1 cellular context compared by ENCODE assay signal in genomic region chr4:133149364-133149695, GRCh38.
TF ChIP-seq lines count a peak whose summit lies in the region.

No MANE protein-coding gene starts in this region.

TF ChIP-seq in SK-N-SH, 30 proteins besides CTCF, POLR2A, EP300 and RAD21 (continued from another document):
- TF ChIP-seq ELF1 (IDR thresholded peaks at IDR 0.05) = no peak
- no peak for TF ChIP-seq CHD2 (IDR thresholded peaks at IDR 0.05; ENCODE audit: low read length, partially characterized antibody)
- TF ChIP-seq GATA2 (CRISPR knock-in tag; IDR thresholded peaks at IDR 0.05) = no peak
- TF ChIP-seq USF2 (IDR thresholded peaks at IDR 0.05; ENCODE audit: borderline replicate concordance, low read depth, low read length) = no peak
- no peak for TF ChIP-seq YY1 (IDR thresholded peaks at IDR 0.05; ENCODE audit: low read depth)
- TF ChIP-seq, protein P1, sequence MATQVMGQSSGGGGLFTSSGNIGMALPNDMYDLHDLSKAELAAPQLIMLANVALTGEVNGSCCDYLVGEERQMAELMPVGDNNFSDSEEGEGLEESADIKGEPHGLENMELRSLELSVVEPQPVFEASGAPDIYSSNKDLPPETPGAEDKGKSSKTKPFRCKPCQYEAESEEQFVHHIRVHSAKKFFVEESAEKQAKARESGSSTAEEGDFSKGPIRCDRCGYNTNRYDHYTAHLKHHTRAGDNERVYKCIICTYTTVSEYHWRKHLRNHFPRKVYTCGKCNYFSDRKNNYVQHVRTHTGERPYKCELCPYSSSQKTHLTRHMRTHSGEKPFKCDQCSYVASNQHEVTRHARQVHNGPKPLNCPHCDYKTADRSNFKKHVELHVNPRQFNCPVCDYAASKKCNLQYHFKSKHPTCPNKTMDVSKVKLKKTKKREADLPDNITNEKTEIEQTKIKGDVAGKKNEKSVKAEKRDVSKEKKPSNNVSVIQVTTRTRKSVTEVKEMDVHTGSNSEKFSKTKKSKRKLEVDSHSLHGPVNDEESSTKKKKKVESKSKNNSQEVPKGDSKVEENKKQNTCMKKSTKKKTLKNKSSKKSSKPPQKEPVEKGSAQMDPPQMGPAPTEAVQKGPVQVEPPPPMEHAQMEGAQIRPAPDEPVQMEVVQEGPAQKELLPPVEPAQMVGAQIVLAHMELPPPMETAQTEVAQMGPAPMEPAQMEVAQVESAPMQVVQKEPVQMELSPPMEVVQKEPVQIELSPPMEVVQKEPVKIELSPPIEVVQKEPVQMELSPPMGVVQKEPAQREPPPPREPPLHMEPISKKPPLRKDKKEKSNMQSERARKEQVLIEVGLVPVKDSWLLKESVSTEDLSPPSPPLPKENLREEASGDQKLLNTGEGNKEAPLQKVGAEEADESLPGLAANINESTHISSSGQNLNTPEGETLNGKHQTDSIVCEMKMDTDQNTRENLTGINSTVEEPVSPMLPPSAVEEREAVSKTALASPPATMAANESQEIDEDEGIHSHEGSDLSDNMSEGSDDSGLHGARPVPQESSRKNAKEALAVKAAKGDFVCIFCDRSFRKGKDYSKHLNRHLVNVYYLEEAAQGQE (IDR thresholded peaks at IDR 0.05; ENCODE audit: low read depth, low read length) = no peak
